ENCODE assay signal across 9 cellular contexts in the genomic region with DNA sequence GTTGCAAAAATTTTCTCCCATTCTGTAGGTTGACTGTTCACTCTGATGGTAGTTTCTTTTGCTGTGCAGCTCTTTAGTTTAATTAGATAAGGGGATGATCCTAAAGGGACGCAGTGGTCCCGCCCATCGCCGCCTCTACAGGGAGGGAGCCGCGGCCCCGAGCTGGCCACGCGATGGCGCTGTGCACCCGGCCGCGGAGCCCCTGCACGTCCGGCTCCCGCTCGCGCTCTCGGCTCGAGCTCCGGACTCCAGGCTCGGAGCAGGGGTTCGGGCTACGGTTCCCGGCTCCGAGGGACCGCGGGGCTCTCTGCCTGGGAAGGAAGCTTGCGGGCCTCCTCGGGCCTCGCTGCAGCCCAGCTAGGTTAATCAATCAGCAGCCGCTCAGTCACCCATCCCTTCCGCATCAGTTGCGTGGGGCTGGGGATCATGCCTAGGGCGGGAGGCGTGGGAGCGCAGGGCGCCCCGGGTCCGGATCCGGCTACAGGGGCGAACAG.
A peak's percentile ranks its signal among the peaks of the same experiment; 100 is the strongest.
DNase-seq lines count a peak whose midpoint lies in the region; ATAC-seq and TF ChIP-seq lines count a peak whose summit lies in the region.
"Had no signal": no experiment of that assay in that cellular context is flagged by ENCODE, and none has a peak within 500 bp of the region (broad histone marks: within the 10 kb centered on the region; RNA-seq: fewer than 3 reads in every experiment).

No MANE protein-coding gene starts in this region.

- peaks cover 7% of the 10 kb centered on the region for H3K4me1 Mint-ChIP-seq in activated T-cell treated with anti-CD3 and anti-CD28 coated beads, Interleukin-2, amount 50 U/mL, for 4 hours (ENCODE audit: low read depth)
- H3K4me1 Mint-ChIP-seq in natural killer cell: peaks cover 0 to 5% of the 10 kb centered on the region in 2 donors

- intact Hi-C loops in natural killer cell (cut with micrococcal nuclease): no loop called here
- intact Hi-C loops in stomach (cut with DNase I; ENCODE audit: low total_unique reads): loop anchor here (10.0 kb wide), 1 partner anchor 656 kb away; no protein-coding TSS in a partner anchor

- peak; percentile 74 for TF ChIP-seq CTCF in MM.1S (IDR thresholded peaks at IDR 0.05; ENCODE audit: low read length)
- TF ChIP-seq CTCF in natural killer cell (IDR thresholded peaks at IDR 0.05): peak; percentile 69
- peak in 5 of 7 experiments; percentile 59 to 91 (median 83) for TF ChIP-seq CTCF in stomach (IDR thresholded peaks at IDR 0.05)

- 2 to 7% (median 4%) methylated on average over 34 to 42 of the region's 42 CpGs for WGBS in stomach, 5 donors

- H3K4me1 ChIP-seq in MM.1S (ENCODE audit: low read length): no peaks in the 10 kb centered on the region
- peaks cover 16 to 27% (median 23%) of the 10 kb centered on the region in 4 donors for H3K4me1 ChIP-seq in stomach

- no peaks in the 10 kb centered on the region for H3K9me3 ChIP-seq in MM.1S (replicated peaks; ENCODE audit: insufficient read depth, low read length)
- peaks cover 0 to 10% (median 10%) of the 10 kb centered on the region in 4 donors for H3K9me3 ChIP-seq in stomach

- no peak overlapping the region for H3K27ac Mint-ChIP-seq in natural killer cell

- in situ Hi-C loops in Caki2 (cut with HindIII; ENCODE audit: low pct_unique_long_range_greater_than_20kb, low sequenced_read_pairs): no loop called here

- H2AFZ ChIP-seq in MM.1S (ENCODE audit: low read length): peak overlapping the region; percentile 80

- no peaks in the 10 kb centered on the region for H3K79me2 ChIP-seq in MM.1S (ENCODE audit: low read length)

- no peaks in the 10 kb centered on the region for H3K36me3 ChIP-seq in MM.1S (replicated peaks; ENCODE audit: insufficient read depth, low read length)
- no peaks in the 10 kb centered on the region for H3K36me3 ChIP-seq in stomach

- TF ChIP-seq POLR2A in stomach (IDR thresholded peaks at IDR 0.05): no peak

- H4K20me1 ChIP-seq in MM.1S (ENCODE audit: insufficient read depth, low read length): no peaks in the 10 kb centered on the region

- peaks cover 40% of the 10 kb centered on the region for H3K27me3 Mint-ChIP-seq in activated T-cell treated with anti-CD3 and anti-CD28 coated beads, Interleukin-2, amount 50 U/mL, for 4 hours (ENCODE audit: low read depth)
- H3K27me3 Mint-ChIP-seq in natural killer cell (ENCODE audit: low read depth in 2 of 2): peaks cover 34 to 41% of the 10 kb centered on the region in 2 donors

- no peaks in the 10 kb centered on the region for H3F3A ChIP-seq in MM.1S (ENCODE audit: insufficient read depth, low read length)

- H3K4me3 Mint-ChIP-seq in activated T-cell treated with anti-CD3 and anti-CD28 coated beads, Interleukin-2, amount 50 U/mL, for 4 hours: peak overlapping the region; percentile 29
- peak overlapping the region; percentile 60 for H3K4me3 Mint-ChIP-seq in natural killer cell

- H3K9me2 ChIP-seq in MM.1S (replicated peaks; ENCODE audit: insufficient read depth, low read length): no peaks in the 10 kb centered on the region

- no peaks in the 10 kb centered on the region for H3K36me3 Mint-ChIP-seq in activated T-cell treated with anti-CD3 and anti-CD28 coated beads, Interleukin-2, amount 50 U/mL, for 4 hours (ENCODE audit: insufficient read depth)
- no peaks in the 10 kb centered on the region for H3K36me3 Mint-ChIP-seq in natural killer cell

- DNase-seq in Caki2 (ENCODE audit: low read depth): peak; percentile 57
- peak; percentile 71 for DNase-seq in MM.1S
- DNase-seq in activated T-cell treated with anti-CD3 and anti-CD28 coated beads, Interleukin-2, amount 50 U/mL, for 4 hours: peak; percentile 19
- DNase-seq in fibroblast of gingiva (ENCODE audit: low read depth): peak; percentile 47
- DNase-seq in natural killer cell: peak; percentile 55
- peak; percentile 71 for DNase-seq in stomach
- no peak for DNase-seq in NCI-H146 (lab: John Stamatoyannopoulos, UW)

- peak overlapping the region; percentile 89 for H3K4me2 ChIP-seq in MM.1S (ENCODE audit: low read depth, low read length)

- H3K4me3 ChIP-seq in MM.1S (ENCODE audit: low read length) (peak overlapping the region; percentile 55), stomach (peak overlapping the region; percentile 31 to 52 (median 42))
- H3K4me3 ChIP-seq: SK-N-MC had no signal

- H3K27ac ChIP-seq in MM.1S (ENCODE audit: low read length) (no peak overlapping the region), stomach (no peak overlapping the region)
- H3K27ac ChIP-seq: SK-N-MC had no signal

- TF ChIP-seq EP300 in stomach (IDR thresholded peaks at IDR 0.05): no peak

- ATAC-seq in GM21737 (IDR thresholded peaks at IDR 0.05; ENCODE audit: unreplicated experiment): peak; percentile 92
- peak; percentile 95 for ATAC-seq in activated T-cell treated with anti-CD3 and anti-CD28 coated beads, Interleukin-2, amount 50 U/mL, for 4 hours
- ATAC-seq in natural killer cell: peak; percentile 87 to 99 (median 95)

- H3K9ac ChIP-seq in MM.1S (ENCODE audit: low read length): peak overlapping the region; percentile 6; the same call in 1 of the 2 replicates

- H3K9me3 Mint-ChIP-seq in activated T-cell treated with anti-CD3 and anti-CD28 coated beads, Interleukin-2, amount 50 U/mL, for 4 hours: peaks cover 2% of the 10 kb centered on the region
- no peaks in the 10 kb centered on the region for H3K9me3 Mint-ChIP-seq in natural killer cell

- H3K27me3 ChIP-seq in MM.1S (replicated peaks; ENCODE audit: insufficient read depth, low read length) (peaks cover 9% of the 10 kb centered on the region), stomach (peaks cover 0 to 34% (median 19%) of the 10 kb centered on the region in 3 donors)
